ENCODE assay signal across 8 cellular contexts in genomic region chr21:37724201-37724600, GRCh38.
"Had no signal": no experiment of that assay in that cellular context is flagged by ENCODE, and none has a peak within 500 bp of the region (broad histone marks: within the 10 kb centered on the region; RNA-seq: fewer than 3 reads in every experiment).

No MANE protein-coding gene starts in this region.

- DNase-seq: IMR-90, KBM-7, KG1 had no signal

- ATAC-seq: HepG2, K562 had no signal

- H3K36me3 Mint-ChIP-seq: IgD-negative memory B cell had no signal

- H3K4me2 ChIP-seq: KMS-11 had no signal

- H3K27ac ChIP-seq: HL-60, KMS-11 had no signal

- H3K27ac Mint-ChIP-seq: IgD-negative memory B cell had no signal

- H3K4me3 ChIP-seq: K562 had no signal

- H3K4me3 Mint-ChIP-seq: IgD-negative memory B cell had no signal

- H3K9ac ChIP-seq: KMS-11 had no signal
